ENCODE assay signal across 1 cellular context in the genomic region with DNA sequence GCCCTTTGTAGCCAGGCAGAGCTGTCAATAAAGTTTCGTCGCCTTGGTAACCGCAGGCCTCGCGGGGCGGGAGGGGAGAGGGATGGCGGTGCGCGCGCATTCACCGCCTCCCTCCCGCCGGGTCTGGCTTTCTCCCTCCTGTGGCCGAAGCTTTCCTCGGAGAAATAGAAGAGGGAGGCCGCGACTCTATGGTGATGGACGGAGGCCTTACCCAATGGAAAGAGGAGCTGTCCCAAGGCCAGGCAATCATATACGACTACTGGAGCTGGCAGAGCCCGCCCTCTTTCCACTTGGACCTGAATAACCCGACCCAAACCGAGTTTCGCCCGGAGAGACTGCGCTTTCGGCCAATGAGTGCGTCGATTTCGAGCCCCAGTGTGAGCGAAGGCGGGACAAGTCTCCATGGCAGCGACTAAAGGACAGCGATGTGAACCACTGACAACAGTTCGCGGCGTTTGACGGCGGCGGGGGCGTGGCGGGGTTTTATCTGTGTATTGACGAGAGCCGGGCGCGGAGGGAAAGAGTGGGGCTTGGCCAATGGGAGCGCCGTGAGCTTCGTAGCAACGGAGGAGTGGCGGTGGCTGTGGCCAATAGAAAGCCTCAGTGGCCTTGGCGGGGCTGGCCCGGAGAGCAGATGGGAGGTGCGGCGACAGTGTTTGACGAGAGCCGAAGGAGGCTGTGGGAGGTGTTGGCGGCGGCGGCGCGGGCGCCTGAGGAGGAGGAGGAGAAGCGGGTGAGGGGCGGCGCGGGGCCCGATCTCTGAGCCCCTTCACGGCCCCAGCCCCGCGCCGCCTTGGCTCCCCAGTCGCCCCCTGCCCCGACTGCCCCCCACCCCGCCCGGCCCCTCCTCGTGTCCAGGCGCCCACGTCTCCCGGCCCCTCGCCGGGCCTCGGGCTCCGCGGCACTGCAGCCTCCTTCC.
TF ChIP-seq lines count a peak whose summit lies in the region.

A gene (plus strand): TSS at position 652 of the 919 bp plus-strand sequence. CDS start 2,061 bp downstream, outside the sequence.

TF ChIP-seq in HCT116, 20 proteins besides CTCF, POLR2A, EP300 and RAD21 (continued from another document):
- TF ChIP-seq, protein P1, sequence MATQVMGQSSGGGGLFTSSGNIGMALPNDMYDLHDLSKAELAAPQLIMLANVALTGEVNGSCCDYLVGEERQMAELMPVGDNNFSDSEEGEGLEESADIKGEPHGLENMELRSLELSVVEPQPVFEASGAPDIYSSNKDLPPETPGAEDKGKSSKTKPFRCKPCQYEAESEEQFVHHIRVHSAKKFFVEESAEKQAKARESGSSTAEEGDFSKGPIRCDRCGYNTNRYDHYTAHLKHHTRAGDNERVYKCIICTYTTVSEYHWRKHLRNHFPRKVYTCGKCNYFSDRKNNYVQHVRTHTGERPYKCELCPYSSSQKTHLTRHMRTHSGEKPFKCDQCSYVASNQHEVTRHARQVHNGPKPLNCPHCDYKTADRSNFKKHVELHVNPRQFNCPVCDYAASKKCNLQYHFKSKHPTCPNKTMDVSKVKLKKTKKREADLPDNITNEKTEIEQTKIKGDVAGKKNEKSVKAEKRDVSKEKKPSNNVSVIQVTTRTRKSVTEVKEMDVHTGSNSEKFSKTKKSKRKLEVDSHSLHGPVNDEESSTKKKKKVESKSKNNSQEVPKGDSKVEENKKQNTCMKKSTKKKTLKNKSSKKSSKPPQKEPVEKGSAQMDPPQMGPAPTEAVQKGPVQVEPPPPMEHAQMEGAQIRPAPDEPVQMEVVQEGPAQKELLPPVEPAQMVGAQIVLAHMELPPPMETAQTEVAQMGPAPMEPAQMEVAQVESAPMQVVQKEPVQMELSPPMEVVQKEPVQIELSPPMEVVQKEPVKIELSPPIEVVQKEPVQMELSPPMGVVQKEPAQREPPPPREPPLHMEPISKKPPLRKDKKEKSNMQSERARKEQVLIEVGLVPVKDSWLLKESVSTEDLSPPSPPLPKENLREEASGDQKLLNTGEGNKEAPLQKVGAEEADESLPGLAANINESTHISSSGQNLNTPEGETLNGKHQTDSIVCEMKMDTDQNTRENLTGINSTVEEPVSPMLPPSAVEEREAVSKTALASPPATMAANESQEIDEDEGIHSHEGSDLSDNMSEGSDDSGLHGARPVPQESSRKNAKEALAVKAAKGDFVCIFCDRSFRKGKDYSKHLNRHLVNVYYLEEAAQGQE (IDR thresholded peaks at IDR 0.05; ENCODE audit: low read depth), result no peak
- TF ChIP-seq SP1 (IDR thresholded peaks at IDR 0.05; ENCODE audit: low read depth) (peak; percentile 99), FOSL1 (IDR thresholded peaks at IDR 0.05; ENCODE audit: low read depth) (no peak), SRF (IDR thresholded peaks at IDR 0.05; ENCODE audit: low read depth) (no peak)
TF ChIP-seq in HCT116: peak in this region for 5.
